In the genomic region with DNA sequence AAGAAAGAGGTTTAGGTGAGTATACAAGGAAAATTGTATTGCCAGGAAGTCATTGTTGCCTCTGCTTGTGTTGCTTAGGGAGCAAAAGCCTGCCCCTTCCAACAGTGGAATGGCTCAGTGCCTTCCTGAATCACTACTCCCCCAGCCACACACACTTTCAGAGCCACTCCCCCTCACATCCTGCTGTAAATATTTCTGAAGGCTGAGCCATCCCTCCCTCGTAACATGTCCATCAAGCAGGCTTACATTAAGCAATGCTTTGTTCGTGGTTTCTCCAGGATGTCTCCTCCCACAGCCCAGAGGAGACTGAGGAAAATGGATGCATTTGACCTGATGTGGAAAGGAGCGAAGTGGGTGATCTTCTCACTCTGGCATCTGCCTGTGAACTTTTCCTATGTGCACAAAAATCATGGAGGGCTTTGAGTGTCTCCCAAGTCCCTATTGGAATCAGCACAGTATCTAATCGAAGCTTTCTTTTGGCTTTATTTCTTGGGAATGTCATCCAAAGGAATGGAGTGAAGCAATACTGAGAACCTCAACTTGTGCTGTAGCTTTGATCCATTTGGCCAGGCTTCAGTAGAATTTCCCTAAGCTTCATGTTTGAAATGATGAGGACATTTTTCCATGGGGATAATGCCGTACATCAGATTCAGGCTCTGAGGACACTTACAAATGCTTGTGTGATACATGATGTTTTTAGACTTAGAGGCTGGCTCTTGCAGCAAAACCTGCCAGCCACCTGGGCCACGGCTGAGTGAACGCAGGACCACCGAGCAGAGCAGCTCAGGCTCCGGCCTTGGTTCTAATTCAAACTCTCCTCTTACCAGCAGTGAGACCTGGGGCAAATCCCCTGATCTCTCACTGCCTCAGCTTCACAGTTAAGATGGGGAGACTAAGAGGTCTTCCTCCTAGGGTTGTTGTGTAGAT, we compare ENCODE assay signal across 8 cellular contexts.
A peak's percentile ranks its signal among the peaks of the same experiment; 100 is the strongest.
DNase-seq lines count a peak whose midpoint lies in the region; ATAC-seq and TF ChIP-seq lines count a peak whose summit lies in the region.

No MANE protein-coding gene starts in this region.

- H3K4me3 ChIP-seq in SK-N-SH (ENCODE audit: low read depth in 2 of 2, low read length in 1 of 2): no peak overlapping the region
- no peak overlapping the region for H3K4me3 ChIP-seq in gastroesophageal sphincter
- H3K4me3 ChIP-seq in skin epidermis: no peak overlapping the region

- POLR2A ChIA-PET in SK-N-SH (lab: Yijun Ruan, JAX): no interaction called here

- H3K9me2 ChIP-seq in SK-N-SH: no peaks in the 10 kb centered on the region

- H3K4me1 ChIP-seq in SK-N-SH (ENCODE audit: control insufficient read depth in 1 of 2, insufficient read depth in 2 of 2, low read depth in 1 of 2, low read length in 1 of 2) (peaks cover 3 to 14% of the 10 kb centered on the region in 2 experiments; a peak in 2 of 4 replicates), gastroesophageal sphincter (peaks cover 0 to 8% (median 0%) of the 10 kb centered on the region in 3 donors)

- H3K4me2 ChIP-seq in SK-N-SH: peak overlapping the region; percentile 34

- H3K27ac ChIP-seq in SK-N-SH (ENCODE audit: low read depth in 2 of 2, low read length in 1 of 2) (peak overlapping the region in 1 of 2 experiments; percentile 61; a peak in 2 of 4 replicates), gastroesophageal sphincter (peak overlapping the region in 3 of 4 donors; percentile 53 to 60 (median 54)), skin epidermis (peak overlapping the region in 19 of 21 experiments; percentile 2 to 77 (median 44))

- TF ChIP-seq RAD21 in SK-N-SH (IDR thresholded peaks at IDR 0.05; ENCODE audit: low read length): no peak

- H4K20me1 ChIP-seq in SK-N-SH (ENCODE audit: insufficient read depth): no peaks in the 10 kb centered on the region

- H3F3A ChIP-seq in SK-N-SH (replicated peaks; ENCODE audit: insufficient read depth): no peaks in the 10 kb centered on the region

- H3K9me3 ChIP-seq in SK-N-SH (no peaks in the 10 kb centered on the region), gastroesophageal sphincter (no peaks in the 10 kb centered on the region)

- no peak overlapping the region for H3K9ac ChIP-seq in SK-N-SH

- H3K79me2 ChIP-seq in SK-N-SH (ENCODE audit: insufficient read depth): no peaks in the 10 kb centered on the region

- DNase-seq in HCEC 1CT: peak; percentile 89
- DNase-seq in SK-N-SH: no peak
- DNase-seq in NCI-H524 (lab: John Stamatoyannopoulos, UW): no peak
- no peak for DNase-seq in GM20000 (ENCODE audit: low spot score)

- TF ChIP-seq POLR2A in gastroesophageal sphincter (IDR thresholded peaks at IDR 0.05): no peak

- 73% methylated on average over 9 of the region's 9 CpGs for WGBS in SK-N-SH (ENCODE audit: low lambda C conversion rate)
- WGBS in gastroesophageal sphincter (ENCODE audit: low coverage in 1 of 2), 2 donors: 28 to 34% methylated on average over 4 to 6 of the region's 9 CpGs

- TF ChIP-seq CTCF in SK-N-SH (IDR thresholded peaks at IDR 0.05) (no peak), gastroesophageal sphincter (IDR thresholded peaks at IDR 0.05) (no peak), GM20000 (IDR thresholded peaks at IDR 0.05; ENCODE audit: extremely low read depth, missing control alignments) (no peak)

- H3K36me3 ChIP-seq in SK-N-SH (replicated peaks in 1 of 2; ENCODE audit: control insufficient read depth in 1 of 2, insufficient read depth in 2 of 2, low read length in 1 of 2): no peaks in the 10 kb centered on the region
- no peaks in the 10 kb centered on the region for H3K36me3 ChIP-seq in gastroesophageal sphincter

- ATAC-seq in gastroesophageal sphincter (peak; percentile 90), GM21381 (IDR thresholded peaks at IDR 0.05; ENCODE audit: unreplicated experiment) (no peak), HG02852 (IDR thresholded peaks at IDR 0.05; ENCODE audit: unreplicated experiment) (no peak)

- H3K27me3 ChIP-seq in SK-N-SH (ENCODE audit: insufficient read depth) (no peaks in the 10 kb centered on the region), gastroesophageal sphincter (no peaks in the 10 kb centered on the region)

- CTCF ChIA-PET in SK-N-SH (lab: Yijun Ruan, JAX): interaction anchor here (1.0 kb wide), 1 partner anchor 349 kb away, joined by 3 read pairs; no protein-coding TSS in a partner anchor

- peak overlapping the region; percentile 78 for H2AFZ ChIP-seq in SK-N-SH (ENCODE audit: low read depth)

- TF ChIP-seq EP300 in SK-N-SH (IDR thresholded peaks at IDR 0.05; ENCODE audit: borderline replicate concordance in 1 of 2, low read depth in 1 of 2, low read length in 1 of 2) (no peak), gastroesophageal sphincter (IDR thresholded peaks at IDR 0.05) (no peak)

TF ChIP-seq in SK-N-SH, 30 proteins besides CTCF, POLR2A, EP300 and RAD21:
- TF ChIP-seq NFIC (IDR thresholded peaks at IDR 0.05; ENCODE audit: borderline replicate concordance) (no peak), JUND (IDR thresholded peaks at IDR 0.05) (no peak), RFX5 (IDR thresholded peaks at IDR 0.05; ENCODE audit: low read length) (no peak), TAF1 (IDR thresholded peaks at IDR 0.05; ENCODE audit: borderline replicate concordance, low read depth, low read length) (no peak), TCF12 (IDR thresholded peaks at IDR 0.05) (no peak), FOSL2 (IDR thresholded peaks at IDR 0.05; ENCODE audit: borderline replicate concordance, low read depth) (no peak)
- TF ChIP-seq, protein P1, sequence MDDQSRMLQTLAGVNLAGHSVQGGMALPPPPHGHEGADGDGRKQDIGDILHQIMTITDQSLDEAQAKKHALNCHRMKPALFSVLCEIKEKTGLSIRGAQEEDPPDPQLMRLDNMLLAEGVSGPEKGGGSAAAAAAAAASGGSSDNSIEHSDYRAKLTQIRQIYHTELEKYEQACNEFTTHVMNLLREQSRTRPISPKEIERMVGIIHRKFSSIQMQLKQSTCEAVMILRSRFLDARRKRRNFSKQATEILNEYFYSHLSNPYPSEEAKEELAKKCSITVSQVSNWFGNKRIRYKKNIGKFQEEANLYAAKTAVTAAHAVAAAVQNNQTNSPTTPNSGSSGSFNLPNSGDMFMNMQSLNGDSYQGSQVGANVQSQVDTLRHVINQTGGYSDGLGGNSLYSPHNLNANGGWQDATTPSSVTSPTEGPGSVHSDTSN (IDR thresholded peaks at IDR 0.05): peak; percentile 77
